Comparison of ENCODE assay signal across 1 cellular context in the genomic region with DNA sequence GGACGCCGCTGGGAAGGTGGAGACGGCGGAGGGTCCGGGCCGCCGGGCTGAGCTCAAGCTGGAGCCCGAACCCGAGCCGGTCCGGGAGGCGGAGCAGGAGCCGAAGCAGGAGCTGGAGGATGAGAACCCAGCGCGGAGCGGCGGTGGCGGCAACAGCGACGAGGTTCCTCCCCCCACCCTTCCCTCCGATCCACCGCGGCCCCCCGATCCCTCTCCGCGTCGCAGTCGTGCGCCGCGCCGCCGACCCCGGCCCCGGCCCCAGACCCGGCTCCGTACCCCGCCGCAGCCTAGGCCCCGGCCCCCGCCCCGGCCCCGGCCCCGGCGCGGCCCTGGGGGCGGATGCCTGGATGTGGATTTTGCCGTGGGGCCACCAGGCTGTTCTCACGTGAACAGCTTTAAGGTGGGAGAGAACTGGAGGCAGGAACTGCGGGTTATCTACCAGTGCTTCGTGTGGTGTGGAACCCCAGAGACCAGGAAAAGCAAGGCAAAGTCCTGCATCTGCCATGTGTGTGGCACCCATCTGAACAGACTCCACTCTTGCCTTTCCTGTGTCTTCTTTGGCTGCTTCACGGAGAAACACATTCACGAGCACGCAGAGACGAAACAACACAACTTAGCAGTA.
TF ChIP-seq lines count a peak whose summit lies in the region.

No MANE protein-coding gene starts in this region.

TF ChIP-seq in HCT116, 20 proteins besides CTCF, POLR2A, EP300 and RAD21 (continued from another document):
- TF ChIP-seq, protein P1, sequence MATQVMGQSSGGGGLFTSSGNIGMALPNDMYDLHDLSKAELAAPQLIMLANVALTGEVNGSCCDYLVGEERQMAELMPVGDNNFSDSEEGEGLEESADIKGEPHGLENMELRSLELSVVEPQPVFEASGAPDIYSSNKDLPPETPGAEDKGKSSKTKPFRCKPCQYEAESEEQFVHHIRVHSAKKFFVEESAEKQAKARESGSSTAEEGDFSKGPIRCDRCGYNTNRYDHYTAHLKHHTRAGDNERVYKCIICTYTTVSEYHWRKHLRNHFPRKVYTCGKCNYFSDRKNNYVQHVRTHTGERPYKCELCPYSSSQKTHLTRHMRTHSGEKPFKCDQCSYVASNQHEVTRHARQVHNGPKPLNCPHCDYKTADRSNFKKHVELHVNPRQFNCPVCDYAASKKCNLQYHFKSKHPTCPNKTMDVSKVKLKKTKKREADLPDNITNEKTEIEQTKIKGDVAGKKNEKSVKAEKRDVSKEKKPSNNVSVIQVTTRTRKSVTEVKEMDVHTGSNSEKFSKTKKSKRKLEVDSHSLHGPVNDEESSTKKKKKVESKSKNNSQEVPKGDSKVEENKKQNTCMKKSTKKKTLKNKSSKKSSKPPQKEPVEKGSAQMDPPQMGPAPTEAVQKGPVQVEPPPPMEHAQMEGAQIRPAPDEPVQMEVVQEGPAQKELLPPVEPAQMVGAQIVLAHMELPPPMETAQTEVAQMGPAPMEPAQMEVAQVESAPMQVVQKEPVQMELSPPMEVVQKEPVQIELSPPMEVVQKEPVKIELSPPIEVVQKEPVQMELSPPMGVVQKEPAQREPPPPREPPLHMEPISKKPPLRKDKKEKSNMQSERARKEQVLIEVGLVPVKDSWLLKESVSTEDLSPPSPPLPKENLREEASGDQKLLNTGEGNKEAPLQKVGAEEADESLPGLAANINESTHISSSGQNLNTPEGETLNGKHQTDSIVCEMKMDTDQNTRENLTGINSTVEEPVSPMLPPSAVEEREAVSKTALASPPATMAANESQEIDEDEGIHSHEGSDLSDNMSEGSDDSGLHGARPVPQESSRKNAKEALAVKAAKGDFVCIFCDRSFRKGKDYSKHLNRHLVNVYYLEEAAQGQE (IDR thresholded peaks at IDR 0.05; ENCODE audit: low read depth) = no peak
- TF ChIP-seq TCF7L2 (IDR thresholded peaks at IDR 0.05; ENCODE audit: borderline replicate concordance, extremely low read depth, insufficient read depth, insufficient read length) (no peak), POLR2AphosphoS5 (IDR thresholded peaks at IDR 0.05; ENCODE audit: low read depth, low read length) (no peak), FOSL1 (IDR thresholded peaks at IDR 0.05; ENCODE audit: low read depth) (no peak), CEBPB (IDR thresholded peaks at IDR 0.05; ENCODE audit: low read depth) (no peak), SP1 (IDR thresholded peaks at IDR 0.05; ENCODE audit: low read depth) (no peak), EZH2 (IDR thresholded peaks at IDR 0.05) (no peak), ZFX (IDR thresholded peaks at IDR 0.05) (no peak), CBX3 (IDR thresholded peaks at IDR 0.05; ENCODE audit: low read depth) (no peak), ZNF274 (IDR thresholded peaks at IDR 0.05; ENCODE audit: low read depth, low read length) (no peak), EGR1 (IDR thresholded peaks at IDR 0.05; ENCODE audit: low read depth) (no peak), SRF (IDR thresholded peaks at IDR 0.05; ENCODE audit: low read depth) (no peak), EZH2phosphoT487 (IDR thresholded peaks at IDR 0.05; ENCODE audit: borderline replicate concordance) (no peak), YY1 (IDR thresholded peaks at IDR 0.05; ENCODE audit: extremely low read depth, insufficient replicate concordance, low read depth, low read length) (no peak)
- TF ChIP-seq, protein P2, sequence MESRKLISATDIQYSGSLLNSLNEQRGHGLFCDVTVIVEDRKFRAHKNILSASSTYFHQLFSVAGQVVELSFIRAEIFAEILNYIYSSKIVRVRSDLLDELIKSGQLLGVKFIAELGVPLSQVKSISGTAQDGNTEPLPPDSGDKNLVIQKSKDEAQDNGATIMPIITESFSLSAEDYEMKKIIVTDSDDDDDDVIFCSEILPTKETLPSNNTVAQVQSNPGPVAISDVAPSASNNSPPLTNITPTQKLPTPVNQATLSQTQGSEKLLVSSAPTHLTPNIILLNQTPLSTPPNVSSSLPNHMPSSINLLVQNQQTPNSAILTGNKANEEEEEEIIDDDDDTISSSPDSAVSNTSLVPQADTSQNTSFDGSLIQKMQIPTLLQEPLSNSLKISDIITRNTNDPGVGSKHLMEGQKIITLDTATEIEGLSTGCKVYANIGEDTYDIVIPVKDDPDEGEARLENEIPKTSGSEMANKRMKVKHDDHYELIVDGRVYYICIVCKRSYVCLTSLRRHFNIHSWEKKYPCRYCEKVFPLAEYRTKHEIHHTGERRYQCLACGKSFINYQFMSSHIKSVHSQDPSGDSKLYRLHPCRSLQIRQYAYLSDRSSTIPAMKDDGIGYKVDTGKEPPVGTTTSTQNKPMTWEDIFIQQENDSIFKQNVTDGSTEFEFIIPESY (IDR thresholded peaks at IDR 0.05; ENCODE audit: extremely low read depth, insufficient replicate concordance, low read length) = no peak
- TF ChIP-seq, protein P3, sequence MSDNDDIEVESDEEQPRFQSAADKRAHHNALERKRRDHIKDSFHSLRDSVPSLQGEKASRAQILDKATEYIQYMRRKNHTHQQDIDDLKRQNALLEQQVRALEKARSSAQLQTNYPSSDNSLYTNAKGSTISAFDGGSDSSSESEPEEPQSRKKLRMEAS (IDR thresholded peaks at IDR 0.05) = no peak
- TF ChIP-seq, protein P4, sequence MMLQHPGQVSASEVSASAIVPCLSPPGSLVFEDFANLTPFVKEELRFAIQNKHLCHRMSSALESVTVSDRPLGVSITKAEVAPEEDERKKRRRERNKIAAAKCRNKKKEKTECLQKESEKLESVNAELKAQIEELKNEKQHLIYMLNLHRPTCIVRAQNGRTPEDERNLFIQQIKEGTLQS (IDR thresholded peaks at IDR 0.05) = no peak
